11 cellular contexts compared by ENCODE assay signal in the genomic region with DNA sequence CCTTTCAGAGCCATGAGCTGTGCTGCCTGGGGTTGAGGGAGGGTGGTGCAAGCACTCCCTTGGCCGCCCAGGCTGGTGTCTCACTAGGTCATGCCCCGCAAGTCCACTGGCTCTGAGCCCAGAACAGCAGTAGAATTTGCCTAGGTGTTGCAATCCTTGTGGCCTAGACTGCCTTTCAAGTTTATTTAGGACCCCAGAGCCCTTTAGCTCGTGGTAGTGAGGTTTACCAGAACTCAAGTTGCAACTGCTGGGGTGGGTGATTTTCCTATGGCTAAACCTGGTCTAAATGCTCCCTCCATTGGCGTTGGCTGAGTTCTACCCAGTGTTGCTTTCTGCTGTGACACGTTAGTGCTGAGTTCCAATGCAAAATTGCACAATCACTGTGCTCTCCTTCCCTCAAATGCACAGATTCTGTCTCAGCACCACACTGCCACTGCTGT.
A peak's percentile ranks its signal among the peaks of the same experiment; 100 is the strongest.
DNase-seq lines count a peak whose midpoint lies in the region; ATAC-seq, FAIRE-seq and TF ChIP-seq lines count a peak whose summit lies in the region.
"Had no signal": no experiment of that assay in that cellular context is flagged by ENCODE, and none has a peak within 500 bp of the region (broad histone marks: within the 10 kb centered on the region; RNA-seq: fewer than 3 reads in every experiment).

No MANE protein-coding gene starts in this region.

- no peak overlapping the region for H2BK12ac ChIP-seq in H9 (ENCODE audit: insufficient read length, low read depth, low read length)

- H2BK120ac ChIP-seq in H9 (ENCODE audit: low read depth, low read length, poor library complexity, severe bottlenecking), result no peak overlapping the region

- H2AFZ ChIP-seq in K562 (ENCODE audit: low read depth, low read length) (no peak overlapping the region), HepG2 (ENCODE audit: low read length) (no peak overlapping the region), H9 (ENCODE audit: low read length) (no peak overlapping the region)
- H2AFZ ChIP-seq: parathyroid adenoma had no signal

- no peak overlapping the region for H3K27ac Mint-ChIP-seq in H9

- H3K4me2 ChIP-seq in K562 (ENCODE audit: insufficient read depth, low read length) (no peak overlapping the region), HepG2 (ENCODE audit: low read depth, low read length) (peak overlapping the region; percentile 58), H9 (ENCODE audit: insufficient read depth, insufficient read length, low read length) (no peak overlapping the region)

- CTCF ChIA-PET in K562 (lab: Yijun Ruan, JAX; ENCODE audit: low intra/inter-chr PET ratio) (no interaction called here), HepG2 (lab: Yijun Ruan, JAX; ENCODE audit: low intra/inter-chr PET ratio, low total read pairs) (no interaction called here)

- H3K56ac ChIP-seq in H9 (ENCODE audit: insufficient read length, low read depth, low read length), result no peak overlapping the region

- H4K20me1 ChIP-seq in K562 (replicated peaks; ENCODE audit: control insufficient read depth, insufficient read depth, low read length) (no peaks in the 10 kb centered on the region), HepG2 (ENCODE audit: insufficient read depth, low read length) (no peaks in the 10 kb centered on the region), H9 (ENCODE audit: control insufficient read depth, insufficient read depth, insufficient read length) (no peaks in the 10 kb centered on the region)

- no peak overlapping the region for H4K91ac ChIP-seq in H9 (ENCODE audit: insufficient read length, low read depth, low read length)

- WGBS in K562 (ENCODE audit: insufficient coverage, low coverage, missing lambda C conversion rate), result 0% methylated on average over 5 of the region's 5 CpGs
- WGBS in HepG2 (ENCODE audit: low lambda C conversion rate), result 0% methylated on average over 2 of the region's 5 CpGs
- WGBS in H9 (ENCODE audit: extremely low coverage, insufficient read length, low lambda C conversion rate), result no CpG with 5 or more reads among the region's 5 CpGs

- H3K9me3 Mint-ChIP-seq in H9, result no peaks in the 10 kb centered on the region
- H3K9me3 Mint-ChIP-seq: central memory CD8-positive, alpha-beta T cell had no signal

- H3K36me3 Mint-ChIP-seq in H9 (ENCODE audit: insufficient read depth in 1 of 3, low read depth in 3 of 3), result no peaks in the 10 kb centered on the region

- FAIRE-seq in K562 (lab: Jason Lieb, UNC), result no peak
- FAIRE-seq in HepG2 (lab: Jason Lieb, UNC), result peak; percentile 44

- no peak overlapping the region for H2BK20ac ChIP-seq in H9 (ENCODE audit: low read depth, low read length, poor library complexity, severe bottlenecking)

- BruUV-seq in K562 (replicated peaks; lab: Mats Ljungman, UMichigan), result no TSS peak
- BruUV-seq in HepG2 (replicated peaks; lab: Mats Ljungman, UMichigan), result no TSS peak

- H3T11ph ChIP-seq in H9 (ENCODE audit: low read length), result no peak overlapping the region

- POLR2A ChIA-PET in K562 (lab: Yijun Ruan, JAX), result no interaction called here
- POLR2A ChIA-PET in HepG2 (lab: Yijun Ruan, JAX), result no interaction called here

- in situ Hi-C loops in K562 (cut with MboI), result no loop called here
- in situ Hi-C loops in HepG2 (cut with HindIII; ENCODE audit: extremely low pct_ligation_motif_present, low pct_unique_long_range_greater_than_20kb), result no loop called here

- no peaks in the 10 kb centered on the region for H3K23me2 ChIP-seq in H9 (ENCODE audit: insufficient read length, low read depth, low read length, poor library complexity, severe bottlenecking)

- TF ChIP-seq POLR2A in K562 (conservative IDR thresholded peaks at IDR 0.05) (no peak), HepG2 (IDR thresholded peaks at IDR 0.05; ENCODE audit: insufficient read depth in 1 of 2, low read depth in 2 of 2, low read length in 2 of 2) (no peak)

- no peak overlapping the region for H3K4ac ChIP-seq in H9 (ENCODE audit: low read depth, low read length)

- no peaks in the 10 kb centered on the region for H3K27me3 Mint-ChIP-seq in H9 (ENCODE audit: low read depth)

- intact Hi-C loops in Right ventricle myocardium superior (cut with DNase I) (no loop called here), K562 (cut with micrococcal nuclease) (no loop called here), HepG2 (cut with micrococcal nuclease; ENCODE audit: unreplicated experiment) (no loop called here), upper lobe of right lung (cut with DNase I) (no loop called here)

- no peak overlapping the region for H3K27ac ChIP-seq in right atrium auricular region
- H3K27ac ChIP-seq in K562 (ENCODE audit: extremely low read depth, low read depth, low read length), result no peak overlapping the region
- no peak overlapping the region for H3K27ac ChIP-seq in HepG2 (ENCODE audit: extremely low read length, insufficient read depth, low read length)
- H3K27ac ChIP-seq in upper lobe of right lung, result no peak overlapping the region
- no peak overlapping the region for H3K27ac ChIP-seq in H9 (ENCODE audit: insufficient read length, low read depth, low read length)
- H3K27ac ChIP-seq: parathyroid adenoma had no signal

- H3K14ac ChIP-seq in H9 (ENCODE audit: insufficient read depth, low read length), result no peak overlapping the region

- no peaks in the 10 kb centered on the region for H3K4me1 Mint-ChIP-seq in H9
- H3K4me1 Mint-ChIP-seq: central memory CD8-positive, alpha-beta T cell had no signal

- H3K9me1 ChIP-seq in K562 (ENCODE audit: control insufficient read depth, insufficient read depth, low read length), result no peaks in the 10 kb centered on the region

- no peak overlapping the region for H3K23ac ChIP-seq in H9 (ENCODE audit: insufficient read length, low read depth, low read length)

- no peak for TF ChIP-seq EP300 in K562 (IDR thresholded peaks at IDR 0.05; ENCODE audit: low read length)
- TF ChIP-seq EP300 in HepG2 (IDR thresholded peaks at IDR 0.05; ENCODE audit: low read depth in 2 of 2, low read length in 2 of 2), result no peak
- no peak for TF ChIP-seq EP300 in HepG2 (CRISPR knock-in tag; IDR thresholded peaks at IDR 0.05; ENCODE audit: borderline replicate concordance)

- H2AK5ac ChIP-seq in H9 (ENCODE audit: insufficient read length, low read length), result no peak overlapping the region

- H3K79me2 ChIP-seq in K562 (ENCODE audit: control insufficient read depth, insufficient read depth, low read length), result no peaks in the 10 kb centered on the region
- no peaks in the 10 kb centered on the region for H3K79me2 ChIP-seq in HepG2 (ENCODE audit: insufficient read depth, low read length)
- no peaks in the 10 kb centered on the region; the same call in 1 of the 2 replicates for H3K79me2 ChIP-seq in H9 (ENCODE audit: insufficient read depth, low read length)
- H3K79me2 ChIP-seq: parathyroid adenoma had no signal

- no peaks in the 10 kb centered on the region for H3K79me1 ChIP-seq in H9 (ENCODE audit: insufficient read depth, low read depth, low read length, poor library complexity, severe bottlenecking)

- H2BK15ac ChIP-seq in H9 (ENCODE audit: low read depth, low read length), result no peak overlapping the region

- no peak overlapping the region for H4K8ac ChIP-seq in H9 (replicated peaks; ENCODE audit: insufficient read length, low read depth, low read length)

- H3K18ac ChIP-seq in H9 (ENCODE audit: insufficient read length, low read depth, low read length), result no peak overlapping the region

- no peak overlapping the region for H3K9ac ChIP-seq in K562 (ENCODE audit: insufficient read depth in 1 of 2, low read depth in 2 of 2, low read length in 2 of 2)
- no peak overlapping the region for H3K9ac ChIP-seq in HepG2 (ENCODE audit: insufficient read depth, low read depth, low read length)
- H3K9ac ChIP-seq in H9 (ENCODE audit: extremely low read depth, insufficient read length, low read length), result no peak overlapping the region
- H3K9ac ChIP-seq: parathyroid adenoma had no signal

- H3K4me3 Mint-ChIP-seq in H9, result no peak overlapping the region
- H3K4me3 Mint-ChIP-seq: central memory CD8-positive, alpha-beta T cell had no signal

- peak; percentile 59 for ATAC-seq in Right ventricle myocardium superior (ENCODE audit: poor library complexity)
- ATAC-seq in K562, result no peak
- ATAC-seq in HepG2, result peak; percentile 97
- peak; percentile 94 for ATAC-seq in upper lobe of right lung
- no peak for ATAC-seq in HG02885 (IDR thresholded peaks at IDR 0.05; ENCODE audit: poor library complexity, unreplicated experiment)

- no peak for TF ChIP-seq RAD21 in K562 (CRISPR knock-in tag; conservative IDR thresholded peaks at IDR 0.05 in 1 of 2, IDR thresholded peaks at IDR 0.05 in 1 of 2)
- TF ChIP-seq RAD21 in HepG2 (CRISPR knock-in tag; IDR thresholded peaks at IDR 0.05), result no peak

- TF ChIP-seq CTCF in right atrium auricular region (IDR thresholded peaks at IDR 0.05) (no peak), K562 (IDR thresholded peaks at IDR 0.05 in 2 of 3, conservative IDR thresholded peaks at IDR 0.05 in 1 of 3; ENCODE audit: insufficient read depth in 2 of 3, low read depth in 1 of 3, low read length in 3 of 3) (no peak), HepG2 (CRISPR knock-in tag; IDR thresholded peaks at IDR 0.05) (peak; percentile 45), upper lobe of right lung (IDR thresholded peaks at IDR 0.05) (no peak), H9 (conservative IDR thresholded peaks at IDR 0.05) (no peak)

- no peak overlapping the region for H3K4me3 ChIP-seq in right atrium auricular region
- H3K4me3 ChIP-seq in K562, result no peak overlapping the region
- H3K4me3 ChIP-seq in HepG2 (replicated peaks in 1 of 3; ENCODE audit: insufficient read depth in 1 of 3, low read depth in 2 of 3, low read length in 3 of 3), result no peak overlapping the region
- H3K4me3 ChIP-seq in upper lobe of right lung, result no peak overlapping the region

- DNase-seq in Right ventricle myocardium superior (peak; percentile 51), right atrium auricular region (ENCODE audit: low spot score) (no peak), K562 (ENCODE audit: extremely low read depth in 1 of 4, low spot score in 3 of 4) (peak in 1 of 4 experiments; percentile 3), HepG2 (ENCODE audit: low spot score) (peak; percentile 70), upper lobe of right lung (peak; percentile 85), H9 (no peak)
- no peak for DNase-seq in activated naive CD4-positive, alpha-beta T cell treated with Interleukin-2 at 50 U/mL for 16 hours
- DNase-seq: NCI-H187 had no signal

- H3K4me1 ChIP-seq in right atrium auricular region (no peaks in the 10 kb centered on the region), K562 (replicated peaks in 1 of 2; ENCODE audit: control insufficient read depth in 2 of 2, insufficient read depth in 2 of 2, low read length in 2 of 2) (no peaks in the 10 kb centered on the region), HepG2 (ENCODE audit: insufficient read depth, low read length) (peaks cover 12% of the 10 kb centered on the region), upper lobe of right lung (peaks cover 7% of the 10 kb centered on the region), H9 (ENCODE audit: insufficient read depth, low read length) (no peaks in the 10 kb centered on the region)
- H3K4me1 ChIP-seq: parathyroid adenoma had no signal

- no peak overlapping the region for H2BK5ac ChIP-seq in H9 (ENCODE audit: insufficient read length, low read length)

- no peaks in the 10 kb centered on the region for H3K36me3 ChIP-seq in right atrium auricular region
- no peaks in the 10 kb centered on the region for H3K36me3 ChIP-seq in K562 (ENCODE audit: control insufficient read depth, insufficient read depth, low read length)
- no peaks in the 10 kb centered on the region for H3K36me3 ChIP-seq in HepG2 (replicated peaks in 1 of 2; ENCODE audit: control insufficient read depth in 1 of 2, insufficient read depth in 2 of 2, low read length in 2 of 2)
- H3K36me3 ChIP-seq in upper lobe of right lung, result no peaks in the 10 kb centered on the region

- no peak overlapping the region for H4K5ac ChIP-seq in H9 (ENCODE audit: insufficient read length, low read depth, low read length)

- H3K9me3 ChIP-seq in right atrium auricular region (no peaks in the 10 kb centered on the region), K562 (replicated peaks; ENCODE audit: control insufficient read depth, insufficient read depth, low read depth, low read length) (no peaks in the 10 kb centered on the region), HepG2 (ENCODE audit: low read length) (no peaks in the 10 kb centered on the region), upper lobe of right lung (no peaks in the 10 kb centered on the region), H9 (ENCODE audit: control insufficient read depth, low read depth, low read length) (no peaks in the 10 kb centered on the region)

- H3K27me3 ChIP-seq in right atrium auricular region, result no peaks in the 10 kb centered on the region
- H3K27me3 ChIP-seq in K562 (ENCODE audit: control insufficient read depth in 2 of 2, insufficient read depth in 2 of 2, low read length in 2 of 2), result no peaks in the 10 kb centered on the region
- H3K27me3 ChIP-seq in HepG2 (ENCODE audit: control insufficient read depth in 1 of 2, insufficient read depth in 2 of 2, low read length in 2 of 2), result no peaks in the 10 kb centered on the region
- no peaks in the 10 kb centered on the region for H3K27me3 ChIP-seq in upper lobe of right lung
- no peaks in the 10 kb centered on the region for H3K27me3 ChIP-seq in H9 (ENCODE audit: insufficient read depth, low read length)

Comparison
In these comparisons a context has a peak if more than half of its experiments do, and no peak if none do; other contexts are left out.
1. DNase-seq: peak in Right ventricle myocardium superior (single experiment), HepG2 (single experiment) and upper lobe of right lung (single experiment); none in right atrium auricular region (single experiment), activated naive CD4-positive, alpha-beta T cell treated with Interleukin-2 at 50 U/mL for 16 hours (single experiment) and H9 (single experiment).
2. ATAC-seq: peak in Right ventricle myocardium superior (single experiment), HepG2 (single experiment) and upper lobe of right lung (single experiment); none in K562 (single experiment) and HG02885 (single experiment).